Comparison of ENCODE assay signal across 8 cellular contexts in the genomic region with DNA sequence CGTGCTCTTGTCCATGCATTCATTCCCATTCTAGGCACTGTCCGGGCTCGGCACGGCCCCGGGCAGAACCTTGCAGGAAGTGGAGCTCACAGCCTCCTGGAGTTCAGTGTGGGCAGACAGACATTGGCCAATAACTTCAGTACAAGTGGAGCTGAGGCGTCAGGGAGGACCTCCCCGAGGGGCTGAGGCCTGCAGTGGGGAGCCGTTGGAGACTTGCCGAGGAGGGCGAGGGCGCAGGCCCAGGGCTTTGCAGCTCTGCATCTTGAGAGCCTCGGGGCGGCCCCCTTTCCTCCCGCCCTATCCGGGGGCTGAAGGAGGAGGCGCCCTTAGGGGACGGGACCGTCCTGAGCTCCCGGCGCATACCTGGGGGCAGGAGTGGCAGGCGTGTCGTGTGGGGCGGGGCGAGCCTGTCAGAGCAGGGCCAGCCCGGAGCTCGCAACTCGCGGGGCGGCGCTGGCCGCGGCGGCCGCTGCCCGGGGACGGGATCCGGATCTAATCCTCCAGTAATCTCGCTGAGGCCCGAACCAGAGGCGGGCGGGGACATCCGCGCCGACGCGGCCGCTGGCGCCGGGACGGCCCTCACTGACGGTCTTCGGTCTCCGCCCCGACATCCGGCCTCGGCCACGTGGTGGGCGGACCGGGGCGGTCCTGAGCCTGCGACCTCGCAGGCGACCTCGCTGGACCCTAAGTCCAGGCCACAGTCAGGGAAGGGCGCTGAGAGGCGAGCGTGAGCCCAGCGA. TPM values are rescaled to one million over a fixed set of nuclear protein-coding genes. Genes with fewer than 3 reads are reported as not detected.
DNase-seq lines count a peak whose midpoint lies in the region; ATAC-seq and TF ChIP-seq lines count a peak whose summit lies in the region.

A gene (plus strand): TSS at position 698 of the 740 bp plus-strand sequence. CDS start 530 bp downstream, outside the sequence.

- H3K4me3 ChIP-seq in liver (ENCODE audit: low read depth in 1 of 3, low read length in 3 of 3), result peak within 1 kb of the TSS; percentile 62 to 89 (median 85)

- peaks cover 6 to 46% (median 25%) of the 10 kb centered on the region in 4 donors for H3K4me1 ChIP-seq in liver (ENCODE audit: control insufficient read depth in 4 of 4, insufficient read depth in 4 of 4, low read length in 3 of 4)

- TF ChIP-seq CTCF in liver (IDR thresholded peaks at IDR 0.05; ENCODE audit: low read depth, low read length, missing input control), result no peak

- peak within 1 kb of the TSS; percentile 92 to 94 for H3K9ac ChIP-seq in liver (ENCODE audit: low read depth in 1 of 2, low read length in 2 of 2)

- TF ChIP-seq RAD21 in liver (IDR thresholded peaks at IDR 0.05), result peak in 1 of 2 donors; percentile 10

- H3K27ac ChIP-seq in liver (ENCODE audit: low read depth in 1 of 2, low read length in 2 of 2), result peak within 1 kb of the TSS; percentile 96 to 100

- H3K36me3 ChIP-seq in liver (ENCODE audit: control insufficient read depth in 4 of 4, insufficient read depth in 3 of 4, low read depth in 1 of 4, low read length in 3 of 4), result peaks cover 0 to 3% (median 2%) of the 10 kb centered on the region in 4 donors

- under 1% methylated on average over 68 of the region's 68 CpGs for WGBS in liver

- no peaks in the 10 kb centered on the region for H3K27me3 ChIP-seq in liver (ENCODE audit: control insufficient read depth in 4 of 4, insufficient read depth in 4 of 4, low read length in 3 of 4)

- peak; percentile 81 for ATAC-seq in HG02798 (IDR thresholded peaks at IDR 0.05; ENCODE audit: poor library complexity, unreplicated experiment)

- H3K9me3 ChIP-seq in liver (ENCODE audit: control insufficient read depth in 4 of 4, low read length in 3 of 4), result no peaks in the 10 kb centered on the region

- DNase-seq in NCI-H748 (lab: John Stamatoyannopoulos, UW; ENCODE audit: unreplicated experiment), result peak; percentile 60
- no peak for DNase-seq in NCI-H748 treated with DMSO at 0.1 percent for 48 hours (lab: John Stamatoyannopoulos, UW)
- peak; percentile 93 for DNase-seq in NCI-H226
- peak; percentile 57 for DNase-seq in activated CD4-positive, alpha-beta T cell treated with anti-CD3 and anti-CD28 coated beads, Interleukin-2, amount 50 U/mL, for 1 hour
- peak; percentile 87 for DNase-seq in dermis blood vessel endothelial cell
- peak; percentile 81 for DNase-seq in stimulated activated CD4-positive, alpha-beta T cell treated with anti-CD3 and anti-CD28 coated beads, Interleukin-4, amount 100 ng/mL, for 24 hours

TF ChIP-seq in liver, 16 proteins besides CTCF, POLR2A, EP300 and RAD21:
- TF ChIP-seq EGR1 (IDR thresholded peaks at IDR 0.05; ENCODE audit: low read depth in 2 of 2) (no peak), JUND (IDR thresholded peaks at IDR 0.05) (no peak), TAF1 (conservative IDR thresholded peaks at IDR 0.05) (peak; percentile 61), SP1 (IDR thresholded peaks at IDR 0.05) (peak; percentile 82), RXRA (IDR thresholded peaks at IDR 0.05) (peak; percentile 66 to 77), NR2F2 (IDR thresholded peaks at IDR 0.05) (peak; percentile 84), GABPA (IDR thresholded peaks at IDR 0.05 in 1 of 2, conservative IDR thresholded peaks at IDR 0.05 in 1 of 2) (peak in 1 of 2 donors; percentile 80), FOXA2 (IDR thresholded peaks at IDR 0.05) (no peak), HNF4A (conservative IDR thresholded peaks at IDR 0.05) (peak; percentile 92 to 96), HNF4G (IDR thresholded peaks at IDR 0.05) (peak; percentile 84), FOXA1 (IDR thresholded peaks at IDR 0.05) (no peak)
- TF ChIP-seq, protein P1, sequence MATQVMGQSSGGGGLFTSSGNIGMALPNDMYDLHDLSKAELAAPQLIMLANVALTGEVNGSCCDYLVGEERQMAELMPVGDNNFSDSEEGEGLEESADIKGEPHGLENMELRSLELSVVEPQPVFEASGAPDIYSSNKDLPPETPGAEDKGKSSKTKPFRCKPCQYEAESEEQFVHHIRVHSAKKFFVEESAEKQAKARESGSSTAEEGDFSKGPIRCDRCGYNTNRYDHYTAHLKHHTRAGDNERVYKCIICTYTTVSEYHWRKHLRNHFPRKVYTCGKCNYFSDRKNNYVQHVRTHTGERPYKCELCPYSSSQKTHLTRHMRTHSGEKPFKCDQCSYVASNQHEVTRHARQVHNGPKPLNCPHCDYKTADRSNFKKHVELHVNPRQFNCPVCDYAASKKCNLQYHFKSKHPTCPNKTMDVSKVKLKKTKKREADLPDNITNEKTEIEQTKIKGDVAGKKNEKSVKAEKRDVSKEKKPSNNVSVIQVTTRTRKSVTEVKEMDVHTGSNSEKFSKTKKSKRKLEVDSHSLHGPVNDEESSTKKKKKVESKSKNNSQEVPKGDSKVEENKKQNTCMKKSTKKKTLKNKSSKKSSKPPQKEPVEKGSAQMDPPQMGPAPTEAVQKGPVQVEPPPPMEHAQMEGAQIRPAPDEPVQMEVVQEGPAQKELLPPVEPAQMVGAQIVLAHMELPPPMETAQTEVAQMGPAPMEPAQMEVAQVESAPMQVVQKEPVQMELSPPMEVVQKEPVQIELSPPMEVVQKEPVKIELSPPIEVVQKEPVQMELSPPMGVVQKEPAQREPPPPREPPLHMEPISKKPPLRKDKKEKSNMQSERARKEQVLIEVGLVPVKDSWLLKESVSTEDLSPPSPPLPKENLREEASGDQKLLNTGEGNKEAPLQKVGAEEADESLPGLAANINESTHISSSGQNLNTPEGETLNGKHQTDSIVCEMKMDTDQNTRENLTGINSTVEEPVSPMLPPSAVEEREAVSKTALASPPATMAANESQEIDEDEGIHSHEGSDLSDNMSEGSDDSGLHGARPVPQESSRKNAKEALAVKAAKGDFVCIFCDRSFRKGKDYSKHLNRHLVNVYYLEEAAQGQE (IDR thresholded peaks at IDR 0.05), result peak; percentile 76
- TF ChIP-seq, protein P2, sequence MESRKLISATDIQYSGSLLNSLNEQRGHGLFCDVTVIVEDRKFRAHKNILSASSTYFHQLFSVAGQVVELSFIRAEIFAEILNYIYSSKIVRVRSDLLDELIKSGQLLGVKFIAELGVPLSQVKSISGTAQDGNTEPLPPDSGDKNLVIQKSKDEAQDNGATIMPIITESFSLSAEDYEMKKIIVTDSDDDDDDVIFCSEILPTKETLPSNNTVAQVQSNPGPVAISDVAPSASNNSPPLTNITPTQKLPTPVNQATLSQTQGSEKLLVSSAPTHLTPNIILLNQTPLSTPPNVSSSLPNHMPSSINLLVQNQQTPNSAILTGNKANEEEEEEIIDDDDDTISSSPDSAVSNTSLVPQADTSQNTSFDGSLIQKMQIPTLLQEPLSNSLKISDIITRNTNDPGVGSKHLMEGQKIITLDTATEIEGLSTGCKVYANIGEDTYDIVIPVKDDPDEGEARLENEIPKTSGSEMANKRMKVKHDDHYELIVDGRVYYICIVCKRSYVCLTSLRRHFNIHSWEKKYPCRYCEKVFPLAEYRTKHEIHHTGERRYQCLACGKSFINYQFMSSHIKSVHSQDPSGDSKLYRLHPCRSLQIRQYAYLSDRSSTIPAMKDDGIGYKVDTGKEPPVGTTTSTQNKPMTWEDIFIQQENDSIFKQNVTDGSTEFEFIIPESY (IDR thresholded peaks at IDR 0.05), result no peak
- TF ChIP-seq, protein P3, sequence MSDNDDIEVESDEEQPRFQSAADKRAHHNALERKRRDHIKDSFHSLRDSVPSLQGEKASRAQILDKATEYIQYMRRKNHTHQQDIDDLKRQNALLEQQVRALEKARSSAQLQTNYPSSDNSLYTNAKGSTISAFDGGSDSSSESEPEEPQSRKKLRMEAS (IDR thresholded peaks at IDR 0.05), result no peak

RNA-seq across cellular contexts. Expression of the gene that starts here (rescaled TPM):
- total RNA-seq in dermis blood vessel endothelial cell, result 20.6 and 22.6 TPM in 2 replicates
- 100 to 1,000 TPM in 1 of 2 donors, 10 to 100 TPM in 1; 69.5 to 241 TPM for total RNA-seq in liver
- 100 to 1,000 TPM; 234 to 274 TPM for polyA plus RNA-seq in liver
